In the genomic region with DNA sequence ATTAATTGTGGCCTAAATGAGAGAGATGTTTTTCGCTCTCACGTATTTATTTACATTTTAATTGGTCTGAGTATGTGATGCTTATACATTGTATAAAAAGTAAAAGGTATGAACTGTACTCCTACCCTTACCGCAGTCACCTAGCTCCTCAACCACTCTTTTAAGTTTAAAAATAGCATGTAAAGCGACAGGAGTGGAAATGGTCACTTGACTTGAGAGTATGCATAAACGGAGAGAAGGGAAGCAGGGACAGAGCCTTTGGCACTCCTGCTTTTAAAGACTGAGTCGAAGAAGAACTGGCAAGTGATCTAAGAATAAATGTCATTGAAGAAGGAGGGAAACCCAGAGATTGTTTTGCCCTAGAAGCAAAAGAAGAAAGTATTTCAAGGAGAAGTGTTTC, we compare ENCODE assay signal across 1 cellular context.
TF ChIP-seq lines count a peak whose summit lies in the region.

No MANE protein-coding gene starts in this region.

TF ChIP-seq in GM23338, 12 proteins besides CTCF, POLR2A, EP300 and RAD21 (continued from another document):
- TF ChIP-seq, protein P1, sequence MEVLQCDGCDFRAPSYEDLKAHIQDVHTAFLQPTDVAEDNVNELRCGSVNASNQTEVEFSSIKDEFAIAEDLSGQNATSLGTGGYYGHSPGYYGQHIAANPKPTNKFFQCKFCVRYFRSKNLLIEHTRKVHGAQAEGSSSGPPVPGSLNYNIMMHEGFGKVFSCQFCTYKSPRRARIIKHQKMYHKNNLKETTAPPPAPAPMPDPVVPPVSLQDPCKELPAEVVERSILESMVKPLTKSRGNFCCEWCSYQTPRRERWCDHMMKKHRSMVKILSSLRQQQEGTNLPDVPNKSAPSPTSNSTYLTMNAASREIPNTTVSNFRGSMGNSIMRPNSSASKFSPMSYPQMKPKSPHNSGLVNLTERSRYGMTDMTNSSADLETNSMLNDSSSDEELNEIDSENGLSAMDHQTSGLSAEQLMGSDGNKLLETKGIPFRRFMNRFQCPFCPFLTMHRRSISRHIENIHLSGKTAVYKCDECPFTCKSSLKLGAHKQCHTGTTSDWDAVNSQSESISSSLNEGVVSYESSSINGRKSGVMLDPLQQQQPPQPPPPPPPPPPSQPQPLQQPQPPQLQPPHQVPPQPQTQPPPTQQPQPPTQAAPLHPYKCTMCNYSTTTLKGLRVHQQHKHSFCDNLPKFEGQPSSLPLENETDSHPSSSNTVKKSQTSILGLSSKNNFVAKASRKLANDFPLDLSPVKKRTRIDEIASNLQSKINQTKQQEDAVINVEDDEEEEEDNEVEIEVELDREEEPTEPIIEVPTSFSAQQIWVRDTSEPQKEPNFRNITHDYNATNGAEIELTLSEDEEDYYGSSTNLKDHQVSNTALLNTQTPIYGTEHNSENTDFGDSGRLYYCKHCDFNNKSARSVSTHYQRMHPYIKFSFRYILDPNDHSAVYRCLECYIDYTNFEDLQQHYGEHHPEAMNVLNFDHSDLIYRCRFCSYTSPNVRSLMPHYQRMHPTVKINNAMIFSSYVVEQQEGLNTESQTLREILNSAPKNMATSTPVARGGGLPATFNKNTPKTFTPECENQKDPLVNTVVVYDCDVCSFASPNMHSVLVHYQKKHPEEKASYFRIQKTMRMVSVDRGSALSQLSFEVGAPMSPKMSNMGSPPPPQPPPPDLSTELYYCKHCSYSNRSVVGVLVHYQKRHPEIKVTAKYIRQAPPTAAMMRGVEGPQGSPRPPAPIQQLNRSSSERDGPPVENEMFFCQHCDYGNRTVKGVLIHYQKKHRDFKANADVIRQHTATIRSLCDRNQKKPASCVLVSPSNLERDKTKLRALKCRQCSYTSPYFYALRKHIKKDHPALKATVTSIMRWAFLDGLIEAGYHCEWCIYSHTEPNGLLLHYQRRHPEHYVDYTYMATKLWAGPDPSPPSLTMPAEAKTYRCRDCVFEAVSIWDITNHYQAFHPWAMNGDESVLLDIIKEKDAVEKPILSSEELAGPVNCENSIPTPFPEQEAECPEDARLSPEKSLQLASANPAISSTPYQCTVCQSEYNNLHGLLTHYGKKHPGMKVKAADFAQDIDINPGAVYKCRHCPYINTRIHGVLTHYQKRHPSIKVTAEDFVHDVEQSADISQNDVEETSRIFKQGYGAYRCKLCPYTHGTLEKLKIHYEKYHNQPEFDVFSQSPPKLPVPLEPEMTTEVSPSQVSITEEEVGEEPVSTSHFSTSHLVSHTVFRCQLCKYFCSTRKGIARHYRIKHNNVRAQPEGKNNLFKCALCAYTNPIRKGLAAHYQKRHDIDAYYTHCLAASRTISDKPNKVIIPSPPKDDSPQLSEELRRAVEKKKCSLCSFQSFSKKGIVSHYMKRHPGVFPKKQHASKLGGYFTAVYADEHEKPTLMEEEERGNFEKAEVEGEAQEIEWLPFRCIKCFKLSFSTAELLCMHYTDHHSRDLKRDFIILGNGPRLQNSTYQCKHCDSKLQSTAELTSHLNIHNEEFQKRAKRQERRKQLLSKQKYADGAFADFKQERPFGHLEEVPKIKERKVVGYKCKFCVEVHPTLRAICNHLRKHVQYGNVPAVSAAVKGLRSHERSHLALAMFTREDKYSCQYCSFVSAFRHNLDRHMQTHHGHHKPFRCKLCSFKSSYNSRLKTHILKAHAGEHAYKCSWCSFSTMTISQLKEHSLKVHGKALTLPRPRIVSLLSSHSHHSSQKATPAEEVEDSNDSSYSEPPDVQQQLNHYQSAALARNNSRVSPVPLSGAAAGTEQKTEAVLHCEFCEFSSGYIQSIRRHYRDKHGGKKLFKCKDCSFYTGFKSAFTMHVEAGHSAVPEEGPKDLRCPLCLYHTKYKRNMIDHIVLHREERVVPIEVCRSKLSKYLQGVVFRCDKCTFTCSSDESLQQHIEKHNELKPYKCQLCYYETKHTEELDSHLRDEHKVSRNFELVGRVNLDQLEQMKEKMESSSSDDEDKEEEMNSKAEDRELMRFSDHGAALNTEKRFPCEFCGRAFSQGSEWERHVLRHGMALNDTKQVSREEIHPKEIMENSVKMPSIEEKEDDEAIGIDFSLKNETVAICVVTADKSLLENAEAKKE (CRISPR knock-in tag; IDR thresholded peaks at IDR 0.05), result no peak
- TF ChIP-seq NANOG (IDR thresholded peaks at IDR 0.05; ENCODE audit: borderline replicate concordance) (no peak), CREB1 (CRISPR knock-in tag; IDR thresholded peaks at IDR 0.05; ENCODE audit: low read depth) (no peak), EZH2phosphoT487 (IDR thresholded peaks at IDR 0.05; ENCODE audit: unreplicated experiment) (no peak), STAT1 (IDR thresholded peaks at IDR 0.05; ENCODE audit: unreplicated experiment) (no peak), POLR2AphosphoS5 (IDR thresholded peaks at IDR 0.05; ENCODE audit: low read depth) (no peak), ZNF114 (CRISPR knock-in tag; IDR thresholded peaks at IDR 0.05) (no peak), ZNF331 (CRISPR knock-in tag; IDR thresholded peaks at IDR 0.05; ENCODE audit: low read depth) (no peak)
- TF ChIP-seq, protein P2, sequence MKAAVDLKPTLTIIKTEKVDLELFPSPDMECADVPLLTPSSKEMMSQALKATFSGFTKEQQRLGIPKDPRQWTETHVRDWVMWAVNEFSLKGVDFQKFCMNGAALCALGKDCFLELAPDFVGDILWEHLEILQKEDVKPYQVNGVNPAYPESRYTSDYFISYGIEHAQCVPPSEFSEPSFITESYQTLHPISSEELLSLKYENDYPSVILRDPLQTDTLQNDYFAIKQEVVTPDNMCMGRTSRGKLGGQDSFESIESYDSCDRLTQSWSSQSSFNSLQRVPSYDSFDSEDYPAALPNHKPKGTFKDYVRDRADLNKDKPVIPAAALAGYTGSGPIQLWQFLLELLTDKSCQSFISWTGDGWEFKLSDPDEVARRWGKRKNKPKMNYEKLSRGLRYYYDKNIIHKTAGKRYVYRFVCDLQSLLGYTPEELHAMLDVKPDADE (IDR thresholded peaks at IDR 0.05), result no peak
- TF ChIP-seq, protein P3, sequence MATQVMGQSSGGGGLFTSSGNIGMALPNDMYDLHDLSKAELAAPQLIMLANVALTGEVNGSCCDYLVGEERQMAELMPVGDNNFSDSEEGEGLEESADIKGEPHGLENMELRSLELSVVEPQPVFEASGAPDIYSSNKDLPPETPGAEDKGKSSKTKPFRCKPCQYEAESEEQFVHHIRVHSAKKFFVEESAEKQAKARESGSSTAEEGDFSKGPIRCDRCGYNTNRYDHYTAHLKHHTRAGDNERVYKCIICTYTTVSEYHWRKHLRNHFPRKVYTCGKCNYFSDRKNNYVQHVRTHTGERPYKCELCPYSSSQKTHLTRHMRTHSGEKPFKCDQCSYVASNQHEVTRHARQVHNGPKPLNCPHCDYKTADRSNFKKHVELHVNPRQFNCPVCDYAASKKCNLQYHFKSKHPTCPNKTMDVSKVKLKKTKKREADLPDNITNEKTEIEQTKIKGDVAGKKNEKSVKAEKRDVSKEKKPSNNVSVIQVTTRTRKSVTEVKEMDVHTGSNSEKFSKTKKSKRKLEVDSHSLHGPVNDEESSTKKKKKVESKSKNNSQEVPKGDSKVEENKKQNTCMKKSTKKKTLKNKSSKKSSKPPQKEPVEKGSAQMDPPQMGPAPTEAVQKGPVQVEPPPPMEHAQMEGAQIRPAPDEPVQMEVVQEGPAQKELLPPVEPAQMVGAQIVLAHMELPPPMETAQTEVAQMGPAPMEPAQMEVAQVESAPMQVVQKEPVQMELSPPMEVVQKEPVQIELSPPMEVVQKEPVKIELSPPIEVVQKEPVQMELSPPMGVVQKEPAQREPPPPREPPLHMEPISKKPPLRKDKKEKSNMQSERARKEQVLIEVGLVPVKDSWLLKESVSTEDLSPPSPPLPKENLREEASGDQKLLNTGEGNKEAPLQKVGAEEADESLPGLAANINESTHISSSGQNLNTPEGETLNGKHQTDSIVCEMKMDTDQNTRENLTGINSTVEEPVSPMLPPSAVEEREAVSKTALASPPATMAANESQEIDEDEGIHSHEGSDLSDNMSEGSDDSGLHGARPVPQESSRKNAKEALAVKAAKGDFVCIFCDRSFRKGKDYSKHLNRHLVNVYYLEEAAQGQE (IDR thresholded peaks at IDR 0.05; ENCODE audit: unreplicated experiment), result no peak
